Comparison of ENCODE assay signal across 23 cellular contexts in genomic region chr17:66994943-66995535, GRCh38. TPM values are rescaled to one million over a fixed set of nuclear protein-coding genes. Genes with fewer than 3 reads are reported as not detected.
DNase-seq lines count a peak whose midpoint lies in the region; ATAC-seq and TF ChIP-seq lines count a peak whose summit lies in the region.
"Had no signal": no experiment of that assay in that cellular context is flagged by ENCODE, and none has a peak within 500 bp of the region (broad histone marks: within the 10 kb centered on the region; RNA-seq: fewer than 3 reads in every experiment).

No MANE protein-coding gene starts in this region.

- peaks cover 0 to 39% of the 10 kb centered on the region in 2 experiments; a peak in 2 of 4 replicates for H3K4me1 ChIP-seq in SK-N-SH (ENCODE audit: control insufficient read depth in 1 of 2, insufficient read depth in 2 of 2, low read depth in 1 of 2, low read length in 1 of 2)
- H3K4me1 ChIP-seq: BLaER1 had no signal

- no peak overlapping the region for H3K4me2 ChIP-seq in SK-N-SH
- no peak overlapping the region for H3K4me2 ChIP-seq in neural cell (ENCODE audit: low read length)
- H3K4me2 ChIP-seq: BLaER1 had no signal

- H2AFZ ChIP-seq in SK-N-SH (ENCODE audit: low read depth) (no peak overlapping the region), neural cell (ENCODE audit: low read depth, low read length) (no peak overlapping the region)

- ATAC-seq in SK-N-SH treated with all-trans-retinoic acid at 6 μM for 48 hours (no peak), HG02571 (IDR thresholded peaks at IDR 0.05; ENCODE audit: unreplicated experiment) (no peak)
- ATAC-seq: GM12878, HCT116 had no signal

- no peaks in the 10 kb centered on the region for H3K27me3 ChIP-seq in SK-N-SH (ENCODE audit: insufficient read depth)
- H3K27me3 ChIP-seq in neural cell (ENCODE audit: insufficient read depth, low read depth, low read length): no peaks in the 10 kb centered on the region
- H3K27me3 ChIP-seq: BLaER1 had no signal

- H3K27ac ChIP-seq in SK-N-SH (ENCODE audit: low read depth in 2 of 2, low read length in 1 of 2): peak overlapping the region in 1 of 2 experiments; percentile 63; a peak in 2 of 4 replicates
- H3K27ac ChIP-seq in neural cell (ENCODE audit: low read length): peak overlapping the region; percentile 51
- H3K27ac ChIP-seq: 22Rv1, BLaER1 had no signal

- peak; percentile 77 for DNase-seq in SK-N-SH
- peak; percentile 66 for DNase-seq in epidermal melanocyte (ENCODE audit: insufficient read length, low spot score)
- DNase-seq in type B pancreatic cell (ENCODE audit: extremely low spot score, unreplicated experiment): no peak
- DNase-seq in NCI-H1417 (lab: John Stamatoyannopoulos, UW): no peak
- no peak for DNase-seq in SW 1271 (lab: John Stamatoyannopoulos, UW)
- DNase-seq: Calu3; CD4-positive, alpha-beta memory T cell; DMS79 treated with DMSO at 0.1 percent for 48 hours; GOT3; H7; HFFc6 had no signal

- peaks cover 10% of the 10 kb centered on the region for H3K4me1 Mint-ChIP-seq in type B pancreatic cell (ENCODE audit: unreplicated experiment)
- H3K4me1 Mint-ChIP-seq: CD14-positive monocyte; CD4-positive, alpha-beta memory T cell had no signal

- TF ChIP-seq EP300 in SK-N-SH (IDR thresholded peaks at IDR 0.05; ENCODE audit: borderline replicate concordance in 1 of 2, low read depth in 1 of 2, low read length in 1 of 2): peak in 1 of 2 experiments; percentile 68; a peak in 2 of 4 replicates
- TF ChIP-seq EP300 in neural cell (conservative IDR thresholded peaks at IDR 0.05; ENCODE audit: poor library complexity, severe bottlenecking): no peak

- H4K20me1 ChIP-seq in SK-N-SH (ENCODE audit: insufficient read depth): no peaks in the 10 kb centered on the region
- H4K20me1 ChIP-seq in neural cell (ENCODE audit: insufficient read depth): no peaks in the 10 kb centered on the region
- H4K20me1 ChIP-seq: BLaER1 had no signal

- no peaks in the 10 kb centered on the region for H3K27me3 Mint-ChIP-seq in type B pancreatic cell

- TF ChIP-seq CTCF in SK-N-SH (IDR thresholded peaks at IDR 0.05) (no peak), neural cell (IDR thresholded peaks at IDR 0.05; ENCODE audit: poor library complexity, severe bottlenecking) (no peak), type B pancreatic cell (conservative IDR thresholded peaks at IDR 0.05) (no peak)

- 69% methylated on average over 11 of the region's 11 CpGs for WGBS in SK-N-SH (ENCODE audit: low lambda C conversion rate)

- no peaks in the 10 kb centered on the region for H3K9me3 Mint-ChIP-seq in type B pancreatic cell
- H3K9me3 Mint-ChIP-seq: CD4-positive, alpha-beta memory T cell; HFFc6 had no signal

- H3K36me3 Mint-ChIP-seq in type B pancreatic cell: peaks cover 13% of the 10 kb centered on the region
- H3K36me3 Mint-ChIP-seq: CD14-positive monocyte; CD4-positive, alpha-beta memory T cell had no signal

- H3K79me2 ChIP-seq in SK-N-SH (ENCODE audit: insufficient read depth): no peaks in the 10 kb centered on the region
- H3K79me2 ChIP-seq in neural cell (replicated peaks; ENCODE audit: insufficient read depth, low read length): no peaks in the 10 kb centered on the region

- H3K9me3 ChIP-seq in SK-N-SH: no peaks in the 10 kb centered on the region
- no peaks in the 10 kb centered on the region for H3K9me3 ChIP-seq in neural cell (ENCODE audit: low read length)

- H3K9ac ChIP-seq in SK-N-SH (no peak overlapping the region), neural cell (ENCODE audit: low read length) (no peak overlapping the region)
- H3K9ac ChIP-seq: BLaER1 had no signal

- no peaks in the 10 kb centered on the region for H3K36me3 ChIP-seq in SK-N-SH (replicated peaks in 1 of 2; ENCODE audit: control insufficient read depth in 1 of 2, insufficient read depth in 2 of 2, low read length in 1 of 2)
- H3K36me3 ChIP-seq in neural cell (ENCODE audit: insufficient read depth, low read length): peaks cover 6% of the 10 kb centered on the region

- no peak overlapping the region for H3K27ac Mint-ChIP-seq in type B pancreatic cell
- H3K27ac Mint-ChIP-seq: CD14-positive monocyte; CD4-positive, alpha-beta memory T cell; HFFc6 had no signal

- TF ChIP-seq RAD21 in SK-N-SH (IDR thresholded peaks at IDR 0.05; ENCODE audit: low read length) (no peak), neural cell (conservative IDR thresholded peaks at IDR 0.05) (no peak)

- no peaks in the 10 kb centered on the region for H3K9me2 ChIP-seq in SK-N-SH
- H3K9me2 ChIP-seq in neural cell (ENCODE audit: insufficient read depth, low read length): no peaks in the 10 kb centered on the region

- CTCF ChIA-PET in SK-N-SH (lab: Yijun Ruan, JAX): interaction anchor here (0.6 to 3.0 kb wide), 7 partner anchors 13 to 383 kb away, joined by 3 to 11 read pairs (median 3); no protein-coding TSS in a partner anchor

- H3K4me3 Mint-ChIP-seq in type B pancreatic cell: peak overlapping the region; percentile 7
- H3K4me3 Mint-ChIP-seq: CD14-positive monocyte, HFFc6 had no signal

- H3F3A ChIP-seq in SK-N-SH (replicated peaks; ENCODE audit: insufficient read depth): no peaks in the 10 kb centered on the region
- H3F3A ChIP-seq in neural cell (ENCODE audit: insufficient read depth, low read length, poor library complexity, severe bottlenecking): no peaks in the 10 kb centered on the region

- H3K4me3 ChIP-seq in SK-N-SH (ENCODE audit: low read depth in 2 of 2, low read length in 1 of 2): no peak overlapping the region
- no peak overlapping the region for H3K4me3 ChIP-seq in neural cell (ENCODE audit: low read length)
- H3K4me3 ChIP-seq: BLaER1, GM12878 had no signal

- POLR2A ChIA-PET in SK-N-SH (lab: Yijun Ruan, JAX): interaction anchor here (0.7 to 4.0 kb wide), 15 partner anchors 10 to 582 kb away, joined by 3 to 16 read pairs (median 3); no protein-coding TSS in a partner anchor

TF ChIP-seq in SK-N-SH, 30 proteins besides CTCF, POLR2A, EP300 and RAD21 (continues in another document):
- TF ChIP-seq YY1 (IDR thresholded peaks at IDR 0.05; ENCODE audit: low read depth): no peak
- TF ChIP-seq USF2 (IDR thresholded peaks at IDR 0.05; ENCODE audit: borderline replicate concordance, low read depth, low read length): no peak
- no peak for TF ChIP-seq GABPA (IDR thresholded peaks at IDR 0.05; ENCODE audit: low read depth)
- TF ChIP-seq RCOR1 (IDR thresholded peaks at IDR 0.05; ENCODE audit: low read length): peak; percentile 74
- no peak for TF ChIP-seq ELF1 (IDR thresholded peaks at IDR 0.05)
- TF ChIP-seq TEAD4 (IDR thresholded peaks at IDR 0.05; ENCODE audit: borderline replicate concordance, insufficient read depth): no peak
- no peak for TF ChIP-seq NRF1 (IDR thresholded peaks at IDR 0.05; ENCODE audit: low read depth, low read length)

TF ChIP-seq in SK-N-SH treated with all-trans-retinoic acid at 6 μM for 48 hours, 23 proteins besides CTCF, POLR2A, EP300 and RAD21 (continues in another document):
- TF ChIP-seq ZNF8 (CRISPR knock-in tag; IDR thresholded peaks at IDR 0.05) (no peak), CSRNP3 (CRISPR knock-in tag; IDR thresholded peaks at IDR 0.05) (no peak), PPARA (CRISPR knock-in tag; IDR thresholded peaks at IDR 0.05; ENCODE audit: borderline replicate concordance) (no peak), ZNF565 (CRISPR knock-in tag; conservative IDR thresholded peaks at IDR 0.05; ENCODE audit: low read depth) (no peak)

TF ChIP-seq in neural cell, 6 proteins besides CTCF, POLR2A, EP300 and RAD21:
- TF ChIP-seq REST (IDR thresholded peaks at IDR 0.05; ENCODE audit: borderline replicate concordance) (no peak), MXI1 (conservative IDR thresholded peaks at IDR 0.05; ENCODE audit: poor library complexity, severe bottlenecking) (no peak), POLR2AphosphoS5 (IDR thresholded peaks at IDR 0.05) (no peak), EZH2 (IDR thresholded peaks at IDR 0.05; ENCODE audit: borderline replicate concordance, insufficient read depth, low read length, poor library complexity, severe bottlenecking) (no peak), SMC3 (conservative IDR thresholded peaks at IDR 0.05; ENCODE audit: poor library complexity) (no peak), TAF1 (IDR thresholded peaks at IDR 0.05; ENCODE audit: low read depth) (no peak)

RNA-seq across cellular contexts. Expression of gene CACNG4, which starts 30.5 kb away (rescaled TPM):
- polyA plus RNA-seq in SK-N-SH (2012; rRNA removed): 12.4 and 13.2 TPM in 2 replicates
- 9.9 and 16.7 TPM in 2 replicates for polyA plus RNA-seq in SK-N-SH (2012; cell fraction: cytosol; rRNA removed)
- 7.9 and 9.8 TPM in 2 replicates for polyA plus RNA-seq in SK-N-SH (2012; cell fraction: nucleus; rRNA removed)
- polyA plus RNA-seq in neural cell: 32.9 and 41.9 TPM in 2 replicates
- polyA minus RNA-seq in neural cell: 60.9 and 67.5 TPM in 2 replicates
- 27.5 and 32.1 TPM in 2 replicates for total RNA-seq in type B pancreatic cell (ENCODE audit: low replicate concordance)
- total RNA-seq: CD4-positive, alpha-beta memory T cell; HFFc6 had no signal
- polyA plus RNA-seq: CD14-positive monocyte; CD4-positive, alpha-beta memory T cell had no signal

RNA-seq across cellular contexts. Expression of gene CACNG1, which starts 49.3 kb away (rescaled TPM):
- polyA plus RNA-seq in SK-N-SH (2012; rRNA removed) (not detected in 2 replicates), neural cell (0.77 TPM in 1 of 2 replicates, not detected in the other)
- not detected in 2 replicates for polyA plus RNA-seq in SK-N-SH (2012; cell fraction: cytosol; rRNA removed)
- polyA plus RNA-seq in SK-N-SH (2012; cell fraction: nucleus; rRNA removed): not detected in 2 replicates
- not detected in 2 replicates for polyA minus RNA-seq in neural cell
- 0.24 and 0.29 TPM in 2 replicates for total RNA-seq in type B pancreatic cell (ENCODE audit: low replicate concordance)
- total RNA-seq: A673; Calu3; CD4-positive, alpha-beta memory T cell; G401; GM12878; H7; HFFc6; HT-29 had no signal
- polyA plus RNA-seq: AG04450; CD14-positive monocyte; CD4-positive, alpha-beta memory T cell; GM12878 had no signal

Comparison
In these comparisons a context has a peak if more than half of its experiments do, and no peak if none do; other contexts are left out.
1. DNase-seq: peak in SK-N-SH (single experiment) and epidermal melanocyte (single experiment); none in type B pancreatic cell (single experiment), NCI-H1417 (0 of 3) and SW 1271 (0 of 2).